9 cellular contexts compared by ENCODE assay signal in the genomic region with DNA sequence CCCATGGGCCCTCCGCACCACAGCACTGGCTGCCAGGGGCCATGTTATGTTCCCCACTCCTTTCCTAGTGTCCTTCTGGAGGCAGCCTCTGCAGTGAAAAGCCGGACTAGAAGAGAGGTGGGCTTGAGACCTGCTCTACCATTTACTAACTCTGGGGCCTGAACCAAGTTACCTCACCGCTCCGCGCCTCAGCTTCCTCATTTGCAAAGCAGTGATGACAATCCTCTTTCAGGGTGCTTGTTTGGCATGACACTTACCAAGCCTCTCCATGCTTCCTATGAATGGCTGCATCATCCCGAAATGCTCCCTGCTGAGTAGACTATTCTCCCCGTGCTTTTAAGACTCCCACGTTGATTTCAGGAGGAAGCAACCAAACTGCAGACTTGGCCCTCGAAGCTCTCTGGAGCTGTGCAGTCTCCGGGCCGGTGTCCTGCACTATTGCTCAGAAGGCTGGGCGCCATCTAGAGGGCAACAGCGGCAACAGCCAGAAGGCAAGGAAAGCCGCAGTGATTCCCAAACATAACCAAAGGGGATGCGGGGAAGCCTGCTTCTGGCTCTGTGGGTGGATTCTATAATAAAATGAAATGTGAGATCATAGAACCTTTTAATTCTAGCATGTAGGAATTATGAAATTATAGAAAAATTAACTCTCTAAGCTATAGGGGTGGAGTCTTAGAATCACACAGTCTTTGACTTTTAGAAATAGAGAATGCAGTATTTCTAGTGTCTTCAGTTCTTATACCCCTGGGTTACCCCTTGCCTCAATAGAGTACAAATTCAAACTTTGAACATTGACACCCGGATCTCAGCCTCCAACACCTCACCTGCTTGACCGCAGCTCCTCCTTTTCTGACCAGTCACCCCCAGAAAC.
DNase-seq lines count a peak whose midpoint lies in the region; ATAC-seq, FAIRE-seq and TF ChIP-seq lines count a peak whose summit lies in the region.
"Had no signal": no experiment of that assay in that cellular context is flagged by ENCODE, and none has a peak within 500 bp of the region (broad histone marks: within the 10 kb centered on the region; RNA-seq: fewer than 3 reads in every experiment).

No MANE protein-coding gene starts in this region.

- H3K27ac Mint-ChIP-seq in brain, result peak overlapping the region in 3 of 5 experiments; percentile 5 to 71 (median 31)
- no peak overlapping the region for H3K27ac Mint-ChIP-seq in immature natural killer cell

- H3K36me3 Mint-ChIP-seq in brain, result no peaks in the 10 kb centered on the region
- no peaks in the 10 kb centered on the region for H3K36me3 Mint-ChIP-seq in immature natural killer cell

- H3K4me1 Mint-ChIP-seq in brain, result peaks cover 5% of the 10 kb centered on the region
- H3K4me1 Mint-ChIP-seq in immature natural killer cell, result peaks cover 0 to 6% of the 10 kb centered on the region in 2 donors

- peak; percentile 97 for TF ChIP-seq CTCF in 22Rv1 (IDR thresholded peaks at IDR 0.05)
- TF ChIP-seq CTCF in brain (conservative IDR thresholded peaks at IDR 0.05), result peak; percentile 79 to 91

- no peak for TF ChIP-seq POLR2A in GM12891 (IDR thresholded peaks at IDR 0.05; ENCODE audit: low read depth, low read length)

- peak; percentile 40 for FAIRE-seq in GM12891 (lab: Jason Lieb, UNC)
- FAIRE-seq: islet of Langerhans had no signal

- no peak overlapping the region for H3K27ac ChIP-seq in 22Rv1

- ATAC-seq in HG02642 (IDR thresholded peaks at IDR 0.05; ENCODE audit: poor library complexity, unreplicated experiment), result peak; percentile 88

- H3K4me3 Mint-ChIP-seq in brain, result peak overlapping the region in 1 of 5 experiments; percentile 10
- no peak overlapping the region for H3K4me3 Mint-ChIP-seq in immature natural killer cell

- DNase-seq in GM12891 (ENCODE audit: insufficient read length, low spot score) (peak; percentile 52), NCI-H1092 (lab: John Stamatoyannopoulos, UW) (peak; percentile 42), SW480 (ENCODE audit: low spot score) (peak; percentile 55), immature natural killer cell (peak; percentile 7 to 28 (median 13))
- DNase-seq in stimulated activated CD4-positive, alpha-beta T cell treated with anti-CD3 and anti-CD28 coated beads, Interleukin-12 subunit alpha, Interleukin-12 subunit beta, amount 100 ng/mL, for 4 hours, result peak; percentile 30

- H3K9me3 Mint-ChIP-seq in brain, result no peaks in the 10 kb centered on the region
- peaks cover 0 to 2% (median 0%) of the 10 kb centered on the region in 6 donors for H3K9me3 Mint-ChIP-seq in immature natural killer cell

- H3K27me3 Mint-ChIP-seq in brain (peaks cover 25% of the 10 kb centered on the region), immature natural killer cell (ENCODE audit: low read depth in 3 of 3) (peaks cover 0 to 12% (median 3%) of the 10 kb centered on the region in 3 donors)

TF ChIP-seq in GM12891, 5 proteins besides CTCF, POLR2A, EP300 and RAD21:
- TF ChIP-seq PAX5 (IDR thresholded peaks at IDR 0.05; ENCODE audit: insufficient read depth, low read length, severe bottlenecking), result no peak
- no peak for TF ChIP-seq POU2F2 (IDR thresholded peaks at IDR 0.05; ENCODE audit: low read depth, low read length)
- no peak for TF ChIP-seq POLR2AphosphoS5 (IDR thresholded peaks at IDR 0.05; ENCODE audit: low read depth, low read length)
- no peak for TF ChIP-seq TAF1 (IDR thresholded peaks at IDR 0.05; ENCODE audit: low read depth, low read length)
- no peak for TF ChIP-seq SPI1 (IDR thresholded peaks at IDR 0.05; ENCODE audit: low read depth, low read length)

Comparison
In these comparisons a context has a peak if more than half of its experiments do, and no peak if none do; other contexts are left out.
1. H3K27ac Mint-ChIP-seq: peak in brain (3 of 5); none in immature natural killer cell (0 of 6).
2. Peak in every context shown above with its lines, with median percentiles within 50 percentile points of each other: DNase-seq.